ENCODE assay signal across 26 cellular contexts in the genomic region with DNA sequence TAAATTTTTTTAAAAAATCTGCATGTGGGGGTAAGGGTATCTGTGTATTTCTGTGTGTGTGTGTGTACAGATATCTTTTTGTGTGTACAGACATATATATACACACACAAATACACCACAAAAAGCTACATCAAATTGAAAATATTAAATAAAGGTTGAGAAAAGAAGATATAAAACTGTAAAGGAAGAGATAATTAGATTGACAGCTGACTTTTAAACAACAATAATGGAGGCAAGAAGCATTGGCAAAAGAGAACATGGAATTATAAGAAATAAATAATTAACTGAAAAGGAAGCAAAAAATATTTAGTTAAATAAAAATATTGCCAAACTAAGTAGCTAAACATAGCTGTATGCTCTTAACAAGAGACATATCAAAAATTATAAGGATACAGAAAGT.
"Had no signal": no experiment of that assay in that cellular context is flagged by ENCODE, and none has a peak within 500 bp of the region (broad histone marks: within the 10 kb centered on the region; RNA-seq: fewer than 3 reads in every experiment).

No MANE protein-coding gene starts in this region.

- H3K79me2 ChIP-seq: parathyroid adenoma had no signal

- FAIRE-seq: urothelium cell line had no signal

- ATAC-seq: natural killer cell; psoas muscle; right cardiac atrium; sciatic nerve; stimulated activated naive B cell treated with anti-CD40 and anti-IgM and Interleukin-4, amounts not matched to agents 10 μg/mL and 1 μg/mL and 100 μg/mL, for 72 hours had no signal

- H3K4me3 ChIP-seq: neural progenitor cell, ovary, psoas muscle, skin epidermis, smooth muscle cell, spleen, stomach, thoracic aorta, thyroid gland, tibial nerve, upper lobe of left lung, vagina had no signal

- H3K4me1 ChIP-seq: neural progenitor cell, parathyroid adenoma, psoas muscle, spleen, stomach, thyroid gland, tibial nerve, upper lobe of left lung, vagina had no signal

- H3K36me3 ChIP-seq: neural progenitor cell, ovary, spleen, stomach, thoracic aorta, thyroid gland, tibial nerve, upper lobe of left lung, vagina had no signal

- H3K27ac ChIP-seq: neural progenitor cell, ovary, parathyroid adenoma, psoas muscle, skin epidermis, spleen, stomach, thoracic aorta, thyroid gland, tibial nerve, upper lobe of left lung, vagina had no signal

- H3K4me2 ChIP-seq: neural progenitor cell, smooth muscle cell had no signal

- DNase-seq: natural killer cell; occipital lobe; ovary; psoas muscle; right cardiac atrium; spleen; stimulated activated CD4-positive, alpha-beta T cell treated with anti-CD3 and anti-CD28 coated beads, Interleukin-12 subunit alpha, Interleukin-12 subunit beta, amount 100 ng/mL, for 4 hours; stimulated activated CD4-positive, alpha-beta T cell treated with anti-CD3 and anti-CD28 coated beads, Interleukin-1b, Interleukin-23, amount 100 ng/mL, for 48 hours; stimulated activated CD4-positive, alpha-beta T cell treated with anti-CD3 and anti-CD28 coated beads, Interleukin-4, amount 100 ng/mL, for 1 hour; stimulated activated CD4-positive, alpha-beta T cell treated with anti-CD3 and anti-CD28 coated beads, Interleukin-4, amount 100 ng/mL, for 4 hours; stimulated activated CD8-positive, alpha-beta memory T cell treated with anti-CD3 and anti-CD28 coated beads, Interleukin-4, amount 100 ng/mL, for 48 hours; stimulated activated naive B cell treated with anti-CD40 and anti-IgM and Interleukin-4, amounts not matched to agents 10 μg/mL and 1 μg/mL and 100 μg/mL, for 72 hours; stimulated activated naive CD4-positive, alpha-beta T cell treated with Interleukin-2 at 50 U/mL for 16 hours; stomach; thyroid gland; trophoblast cell; upper lobe of left lung had no signal

- H3K9ac ChIP-seq: neural progenitor cell, parathyroid adenoma had no signal

- H2AFZ ChIP-seq: neural progenitor cell, parathyroid adenoma had no signal

- H3K27me3 ChIP-seq: neural progenitor cell, ovary, spleen, stomach, thyroid gland, tibial nerve, upper lobe of left lung, vagina had no signal

- H3K9me3 ChIP-seq: ovary, psoas muscle, thoracic aorta, thyroid gland, vagina had no signal
